In genomic region chr18:61635901-61636528, GRCh38 we compare ENCODE assay signal across 7 cellular contexts.
DNase-seq lines count a peak whose midpoint lies in the region; ATAC-seq, FAIRE-seq and TF ChIP-seq lines count a peak whose summit lies in the region.

No MANE protein-coding gene starts in this region.

- FAIRE-seq in GM12891 (lab: Jason Lieb, UNC) (peak; percentile 64), kidney (lab: Jason Lieb, UNC) (no peak)

- TF ChIP-seq CTCF in RWPE1 (conservative IDR thresholded peaks at IDR 0.05; ENCODE audit: low read depth) (peak; percentile 39; the same call in 1 of the 2 replicates), mammary epithelial cell (conservative IDR thresholded peaks at IDR 0.05 in 1 of 2, IDR thresholded peaks at IDR 0.05 in 1 of 2; ENCODE audit: extremely low read depth in 1 of 2, insufficient read depth in 1 of 2, low read depth in 1 of 2, low read length in 2 of 2) (peak; percentile 80 to 81), kidney (IDR thresholded peaks at IDR 0.05; ENCODE audit: borderline replicate concordance, extremely low read depth, insufficient read depth) (peak; percentile 77)

- WGBS in mammary epithelial cell (ENCODE audit: low coverage, missing lambda C conversion rate) = 32% methylated on average over 6 of the region's 7 CpGs

- no peak overlapping the region for H3K4me2 ChIP-seq in mammary epithelial cell (ENCODE audit: insufficient read depth, low read depth, low read length)

- peaks cover 3% of the 10 kb centered on the region for H3K4me1 ChIP-seq in mammary epithelial cell (ENCODE audit: insufficient read depth, low read length)
- H3K4me1 ChIP-seq in kidney (ENCODE audit: control insufficient read depth in 1 of 2, insufficient read depth in 1 of 2, low read depth in 1 of 2, low read length in 2 of 2) = peaks cover 25 to 36% of the 10 kb centered on the region in 2 donors

- H3K9me3 ChIP-seq in mammary epithelial cell (replicated peaks; ENCODE audit: insufficient read depth, low read length) (no peaks in the 10 kb centered on the region), kidney (ENCODE audit: control insufficient read depth in 1 of 2, low read length in 2 of 2) (no peaks in the 10 kb centered on the region)

- no peak overlapping the region for H3K9ac ChIP-seq in mammary epithelial cell (ENCODE audit: insufficient read depth, low read length)
- H3K9ac ChIP-seq in kidney (ENCODE audit: low read length in 2 of 2) = peak overlapping the region in 1 of 2 donors; percentile 36

- BruUV-seq in mammary epithelial cell (replicated peaks; lab: Mats Ljungman, UMichigan) = no TSS peak

- dilution Hi-C loops in mammary epithelial cell (cut with HindIII; ENCODE audit: low sequenced_read_pairs) = no loop called here

- H3K27ac ChIP-seq in RWPE1 (peak overlapping the region; percentile 40), mammary epithelial cell (ENCODE audit: insufficient read depth, low read depth, low read length) (no peak overlapping the region), kidney (ENCODE audit: low read depth in 2 of 2, low read length in 2 of 2) (peak overlapping the region; percentile 8 to 84)

- no peak for TF ChIP-seq POLR2A in GM12891 (IDR thresholded peaks at IDR 0.05; ENCODE audit: low read depth, low read length)

- POLR2A ChIA-PET in RWPE1 (lab: Yijun Ruan, JAX; ENCODE audit: low non-redundant PET) = no interaction called here

- intact Hi-C loops in mammary epithelial cell (cut with micrococcal nuclease) = loop anchor here (1.0 kb wide), 6 partner anchors 54 to 495 kb away; partner anchors contain the start of gene RNF152
- intact Hi-C loops in kidney (cut with DNase I) = loop anchor here (10.0 kb wide), 1 partner anchor 249 kb away; no protein-coding TSS in a partner anchor

- H4K20me1 ChIP-seq in mammary epithelial cell (ENCODE audit: insufficient read depth, low read length) = no peaks in the 10 kb centered on the region

- ATAC-seq in HG03196 (IDR thresholded peaks at IDR 0.05; ENCODE audit: unreplicated experiment) = no peak

- H3K36me3 ChIP-seq in mammary epithelial cell (ENCODE audit: insufficient read depth, low read length) (no peaks in the 10 kb centered on the region), kidney (ENCODE audit: control insufficient read depth in 1 of 2, insufficient read depth in 2 of 2, low read length in 2 of 2) (no peaks in the 10 kb centered on the region)

- H3K79me2 ChIP-seq in mammary epithelial cell (ENCODE audit: insufficient read depth, low read length) = no peaks in the 10 kb centered on the region

- CTCF ChIA-PET in RWPE1 (lab: Yijun Ruan, JAX) (interaction anchor here (0.6 to 0.9 kb wide), 2 partner anchors 55 to 266 kb away, joined by 3 read pairs; no protein-coding TSS in a partner anchor), mammary epithelial cell (lab: Charles Lee; ENCODE audit: low non-redundant PET) (no interaction called here)

- in situ Hi-C loops in mammary epithelial cell (cut with MboI; ENCODE audit: low sequenced_read_pairs in 2 of 2) = no loop called here

- DNase-seq in GM12891 (ENCODE audit: insufficient read length, low spot score) (peak; percentile 20), LHCN-M2 (ENCODE audit: low read depth) (peak; percentile 45), RWPE1 (ENCODE audit: low spot score) (peak; percentile 20), mammary epithelial cell (peak; percentile 45), kidney (peak; percentile 89)
- peak; percentile 39 for DNase-seq in stimulated activated CD4-positive, alpha-beta T cell treated with anti-CD3 and anti-CD28 coated beads, Interleukin-1b, Interleukin-23, amount 100 ng/mL, for 48 hours

- H2AFZ ChIP-seq in mammary epithelial cell (ENCODE audit: low read depth, low read length) = peak overlapping the region; percentile 77

- H3K4me3 ChIP-seq in mammary epithelial cell (replicated peaks in 1 of 3; ENCODE audit: insufficient read depth in 1 of 3, low read depth in 2 of 3, low read length in 3 of 3) (no peak overlapping the region), kidney (ENCODE audit: low read length in 2 of 2) (no peak overlapping the region)

- H3K27me3 ChIP-seq in mammary epithelial cell (ENCODE audit: insufficient read depth, low read length) = no peaks in the 10 kb centered on the region

TF ChIP-seq in GM12891, 5 proteins besides CTCF, POLR2A, EP300 and RAD21:
- TF ChIP-seq TAF1 (IDR thresholded peaks at IDR 0.05; ENCODE audit: low read depth, low read length) (no peak), SPI1 (IDR thresholded peaks at IDR 0.05; ENCODE audit: low read depth, low read length) (no peak), POU2F2 (IDR thresholded peaks at IDR 0.05; ENCODE audit: low read depth, low read length) (no peak), PAX5 (IDR thresholded peaks at IDR 0.05; ENCODE audit: insufficient read depth, low read length, severe bottlenecking) (no peak), POLR2AphosphoS5 (IDR thresholded peaks at IDR 0.05; ENCODE audit: low read depth, low read length) (no peak)
TF ChIP-seq in GM12891: peak in this region for 0.

Comparison
In these comparisons a context has a peak if more than half of its experiments do, and no peak if none do; other contexts are left out.
1. DNase-seq: peak in every context shown above with its lines; median percentile 89 in kidney; 45 in LHCN-M2; 45 in mammary epithelial cell; 39 in stimulated activated CD4-positive, alpha-beta T cell treated with anti-CD3 and anti-CD28 coated beads, Interleukin-1b, Interleukin-23, amount 100 ng/mL, for 48 hours; 20 in GM12891; 20 in RWPE1.